ENCODE assay signal across 8 cellular contexts in genomic region chr15:65792988-65793812, GRCh38. TPM values are rescaled to one million over a fixed set of nuclear protein-coding genes. Genes with fewer than 3 reads are reported as not detected.
DNase-seq lines count a peak whose midpoint lies in the region; ATAC-seq and TF ChIP-seq lines count a peak whose summit lies in the region.

No MANE protein-coding gene starts in this region.

- peak overlapping the region; percentile 90 for H3K4me3 Mint-ChIP-seq in Calu3 (ENCODE audit: low read depth, unreplicated experiment)

- no peaks in the 10 kb centered on the region for H3K27me3 ChIP-seq in Panc1 (ENCODE audit: control insufficient read depth, insufficient read depth, low read length)
- H3K27me3 ChIP-seq in parathyroid adenoma (ENCODE audit: control insufficient read depth, insufficient read depth, low read length), result no peaks in the 10 kb centered on the region

- BruUV-seq in Calu3 (replicated peaks; lab: Mats Ljungman, UMichigan), result no TSS peak
- BruUV-seq in Panc1 (replicated peaks; lab: Mats Ljungman, UMichigan), result no TSS peak

- H3K36me3 ChIP-seq in Panc1 (ENCODE audit: control insufficient read depth, insufficient read depth, low read length) (no peaks in the 10 kb centered on the region), parathyroid adenoma (ENCODE audit: control insufficient read depth, insufficient read depth, low read length) (no peaks in the 10 kb centered on the region)

- DNase-seq in Calu3 (no peak), Panc1 (ENCODE audit: low read depth, low spot score) (no peak), epithelial cell of esophagus (ENCODE audit: low read depth) (no peak), occipital lobe (lab: John Stamatoyannopoulos, UW) (no peak), lower leg skin (ENCODE audit: low spot score in 2 of 2) (no peak)
- DNase-seq in activated CD4-positive, alpha-beta T cell treated with anti-CD3 and anti-CD28 coated beads for 1 hour, result no peak

- H3K9ac ChIP-seq in parathyroid adenoma, result no peak overlapping the region

- H3K27ac Mint-ChIP-seq in Calu3 (ENCODE audit: unreplicated experiment), result peak overlapping the region; percentile 95

- POLR2A ChIA-PET in Panc1 (lab: Charles Lee), result interaction anchor here (0.6 to 1.1 kb wide), 2 partner anchors 36 to 39 kb away, joined by 3 to 7 read pairs; no protein-coding TSS in a partner anchor

- WGBS in lower leg skin, 2 donors, result 94 to 97% methylated on average over 13 of the region's 13 CpGs

- intact Hi-C loops in Calu3 (cut with micrococcal nuclease; ENCODE audit: unreplicated experiment), result no loop called here
- intact Hi-C loops in Panc1 (cut with micrococcal nuclease; ENCODE audit: unreplicated experiment), result no loop called here
- intact Hi-C loops in lower leg skin (cut with DNase I; ENCODE audit: low total_unique reads), result no loop called here

- H3K9me3 Mint-ChIP-seq in Calu3 (ENCODE audit: low read depth, unreplicated experiment), result no peaks in the 10 kb centered on the region

- H3K4me1 Mint-ChIP-seq in Calu3 (ENCODE audit: low read depth, unreplicated experiment), result peaks cover 33% of the 10 kb centered on the region

- no peak for TF ChIP-seq POLR2A in lower leg skin (IDR thresholded peaks at IDR 0.05)

- H3K27ac ChIP-seq in Panc1 (ENCODE audit: low read length) (peak overlapping the region; percentile 95), parathyroid adenoma (peak overlapping the region; percentile 93)

- in situ Hi-C loops in Panc1 (cut with HindIII; ENCODE audit: low pct_unique_long_range_greater_than_20kb, low sequenced_read_pairs), result no loop called here

- peak overlapping the region; percentile 79 to 93 for H3K4me3 ChIP-seq in Panc1 (ENCODE audit: low read depth in 2 of 2, low read length in 2 of 2)
- peak overlapping the region; percentile 82 for H3K4me3 ChIP-seq in epithelial cell of esophagus (ENCODE audit: low read length)
- peak overlapping the region; percentile 82 for H3K4me3 ChIP-seq in parathyroid adenoma (ENCODE audit: low read depth, low read length)
- H3K4me3 ChIP-seq in lower leg skin (ENCODE audit: low read depth, poor library complexity, severe bottlenecking), result no peak overlapping the region

- no peaks in the 10 kb centered on the region for H3K27me3 Mint-ChIP-seq in Calu3 (ENCODE audit: unreplicated experiment)

- H3K79me2 ChIP-seq in parathyroid adenoma, result no peaks in the 10 kb centered on the region

- CTCF ChIA-PET in Calu3 (lab: Charles Lee) (interaction anchor here (1.6 kb wide), 1 partner anchor 39 kb away, joined by 5 read pairs; no protein-coding TSS in a partner anchor), Panc1 (lab: Charles Lee) (interaction anchor here (0.6 kb wide), 1 partner anchor 27 kb away, joined by 3 read pairs; no protein-coding TSS in a partner anchor)

- ATAC-seq in Panc1 (no peak), GM18873 (IDR thresholded peaks at IDR 0.05; ENCODE audit: low FRiP score, unreplicated experiment) (no peak)

- no peaks in the 10 kb centered on the region for H3K9me3 ChIP-seq in Panc1 (ENCODE audit: control insufficient read depth, insufficient read depth, low read depth, low read length)
- H3K9me3 ChIP-seq in parathyroid adenoma (ENCODE audit: control insufficient read depth, low read length), result no peaks in the 10 kb centered on the region

- TF ChIP-seq CTCF in Calu3 (IDR thresholded peaks at IDR 0.05; ENCODE audit: unreplicated experiment), result no peak
- no peak for TF ChIP-seq CTCF in Panc1 (IDR thresholded peaks at IDR 0.05)
- TF ChIP-seq CTCF in epithelial cell of esophagus (IDR thresholded peaks at IDR 0.05; ENCODE audit: insufficient read depth, low read depth, low read length, missing control alignments), result no peak
- TF ChIP-seq CTCF in parathyroid adenoma (IDR thresholded peaks at IDR 0.05), result no peak
- TF ChIP-seq CTCF in lower leg skin (IDR thresholded peaks at IDR 0.05), result no peak

- H3K4me1 ChIP-seq in Panc1 (ENCODE audit: control insufficient read depth, insufficient read depth, low read length) (peaks cover 20% of the 10 kb centered on the region), parathyroid adenoma (no peaks in the 10 kb centered on the region)

- peak overlapping the region; percentile 93 for H2AFZ ChIP-seq in parathyroid adenoma

- H3K36me3 Mint-ChIP-seq in Calu3 (ENCODE audit: insufficient read depth, unreplicated experiment), result peaks cover 25% of the 10 kb centered on the region

- peak overlapping the region; percentile 88 for H3K4me2 ChIP-seq in parathyroid adenoma (ENCODE audit: low read length)

RNA-seq across cellular contexts. Expression of gene DENND4A, which starts 1.1 kb away (rescaled TPM):
- total RNA-seq in Calu3 (2022) (26.0 and 26.6 TPM in 2 replicates), Panc1 (2021; ENCODE audit: unreplicated experiment) (14.4 TPM), occipital lobe (76.6 TPM), lower leg skin (10 to 100 TPM in 3 of 4 donors, 1 to 10 TPM in 1; 7.4 to 16.4 (median 13.3) TPM)
- polyA plus RNA-seq in Panc1 (2012; ENCODE audit: insufficient read length), result 6.8 TPM
